30 cellular contexts compared by ENCODE assay signal in genomic region chr21:28818663-28819278, GRCh38.
DNase-seq lines count a peak whose midpoint lies in the region; ATAC-seq, FAIRE-seq and TF ChIP-seq lines count a peak whose summit lies in the region.
"Had no signal": no experiment of that assay in that cellular context is flagged by ENCODE, and none has a peak within 500 bp of the region (broad histone marks: within the 10 kb centered on the region; RNA-seq: fewer than 3 reads in every experiment).

No MANE protein-coding gene starts in this region.

- H3K27ac ChIP-seq in ascending aorta (peak overlapping the region; percentile 20 to 60), smooth muscle cell (ENCODE audit: low read depth) (peak overlapping the region; percentile 69)
- H3K27ac ChIP-seq in CD4-positive, alpha-beta T cell (ENCODE audit: low read depth, low read length), result no peak overlapping the region
- H3K27ac ChIP-seq: foreskin keratinocyte, HL-60, ovary, right lobe of liver had no signal

- no peak overlapping the region for H3K27ac Mint-ChIP-seq in CD4-positive, alpha-beta T cell
- H3K27ac Mint-ChIP-seq: activated B cell treated with CpG ODN at 0.5 μM for 24 hours; activated CD8-positive, alpha-beta T cell treated with anti-CD3 and anti-CD28 coated beads, Interleukin-2, amount 10 ng/mL, durations not matched to agents 7 days and 5 days; naive B cell; T-helper 2 cell treated with Interferon-gamma antibody and Interleukin-4, amounts not matched to agents 5 μg/mL and 100 μg/mL, for 36 hours had no signal

- CTCF ChIA-PET in CD4-positive, alpha-beta T cell (lab: Charles Lee), result interaction anchor here (0.6 kb wide), 1 partner anchor 288 kb away, joined by 3 read pairs; no protein-coding TSS in a partner anchor

- H3K4me1 ChIP-seq in ascending aorta (peaks cover 6 to 36% of the 10 kb centered on the region in 2 donors), smooth muscle cell (ENCODE audit: low read depth) (no peaks in the 10 kb centered on the region), HAP-1 (no peaks in the 10 kb centered on the region)

- H3K27me3 ChIP-seq in ascending aorta (no peaks in the 10 kb centered on the region), smooth muscle cell (ENCODE audit: low read depth) (no peaks in the 10 kb centered on the region), HAP-1 (ENCODE audit: low read depth) (no peaks in the 10 kb centered on the region)
- no peaks in the 10 kb centered on the region for H3K27me3 ChIP-seq in CD4-positive, alpha-beta T cell (ENCODE audit: control insufficient read depth, insufficient read depth, low read length)
- H3K27me3 ChIP-seq: foreskin keratinocyte, ovary, right lobe of liver, tibial nerve had no signal

- H3F3A ChIP-seq in smooth muscle cell (ENCODE audit: low read depth), result no peaks in the 10 kb centered on the region

- intact Hi-C loops in ascending aorta (cut with DNase I), result no loop called here
- intact Hi-C loops in CD4-positive, alpha-beta T cell (cut with DNase I, micrococcal nuclease), result no loop called here

- WGBS in smooth muscle cell (ENCODE audit: low lambda C conversion rate), result 27% methylated on average over 4 of the region's 4 CpGs

- H3K9me3 ChIP-seq in ascending aorta (no peaks in the 10 kb centered on the region), smooth muscle cell (replicated peaks; ENCODE audit: low read depth) (no peaks in the 10 kb centered on the region), HAP-1 (no peaks in the 10 kb centered on the region)
- H3K9me3 ChIP-seq in CD4-positive, alpha-beta T cell (ENCODE audit: control insufficient read depth, low read length), result no peaks in the 10 kb centered on the region
- H3K9me3 ChIP-seq: ovary, right lobe of liver had no signal

- peak overlapping the region; percentile 33 for H2AFZ ChIP-seq in smooth muscle cell (ENCODE audit: low read depth)

- H3K27me3 Mint-ChIP-seq in CD4-positive, alpha-beta T cell, result no peaks in the 10 kb centered on the region
- H3K27me3 Mint-ChIP-seq: activated B cell treated with CpG ODN at 0.5 μM for 24 hours; central memory CD8-positive, alpha-beta T cell; effector memory CD8-positive, alpha-beta T cell; naive B cell had no signal

- in situ Hi-C loops in KBM-7 (cut with MboI; ENCODE audit: low pct_unique_long_range_greater_than_20kb, low sequenced_read_pairs), result no loop called here
- in situ Hi-C loops in HAP-1 (cut with MboI; ENCODE audit: low sequenced_read_pairs), result no loop called here

- no peaks in the 10 kb centered on the region for H4K20me1 ChIP-seq in smooth muscle cell (ENCODE audit: low read depth)

- H3K4me1 Mint-ChIP-seq in CD4-positive, alpha-beta T cell (ENCODE audit: low read depth), result no peaks in the 10 kb centered on the region
- H3K4me1 Mint-ChIP-seq: activated B cell treated with CpG ODN at 0.5 μM for 24 hours, naive B cell had no signal

- H3K9me3 Mint-ChIP-seq in CD4-positive, alpha-beta T cell, result peaks cover 7% of the 10 kb centered on the region
- H3K9me3 Mint-ChIP-seq: effector memory CD8-positive, alpha-beta T cell; T-helper 2 cell treated with Interferon-gamma antibody and Interleukin-4, amounts not matched to agents 5 μg/mL and 100 μg/mL, for 36 hours had no signal

- TF ChIP-seq CTCF in ascending aorta (IDR thresholded peaks at IDR 0.05) (no peak), smooth muscle cell (IDR thresholded peaks at IDR 0.05; ENCODE audit: borderline replicate concordance, insufficient read depth, poor library complexity, severe bottlenecking) (no peak)
- no peak for TF ChIP-seq CTCF in CD4-positive, alpha-beta T cell (IDR thresholded peaks at IDR 0.05)

- peaks cover 39% of the 10 kb centered on the region for H3K36me3 Mint-ChIP-seq in CD4-positive, alpha-beta T cell (ENCODE audit: low read depth)

- no peaks in the 10 kb centered on the region for H3K36me3 ChIP-seq in ascending aorta
- no peaks in the 10 kb centered on the region for H3K36me3 ChIP-seq in smooth muscle cell (ENCODE audit: low read depth)
- H3K36me3 ChIP-seq in HAP-1 (replicated peaks), result no peaks in the 10 kb centered on the region
- H3K36me3 ChIP-seq: ovary, right lobe of liver had no signal

- POLR2A ChIA-PET in CD4-positive, alpha-beta T cell (lab: Charles Lee), result no interaction called here

- H3K9ac ChIP-seq in smooth muscle cell (ENCODE audit: low read depth), result no peak overlapping the region

- DNase-seq in ascending aorta (ENCODE audit: low spot score in 2 of 2) (no peak), fibroblast of the conjunctiva (ENCODE audit: low read depth) (peak; percentile 56), smooth muscle cell (lab: John Stamatoyannopoulos, UW; ENCODE audit: unreplicated experiment) (no peak), KBM-7 (no peak), HAP-1 (ENCODE audit: low spot score in 2 of 2) (no peak)
- DNase-seq in stimulated activated CD4-positive, alpha-beta T cell treated with anti-CD3 and anti-CD28 coated beads, Interleukin-1b, Interleukin-23, amount 100 ng/mL, for 48 hours, result no peak
- no peak for DNase-seq in CD4-positive, alpha-beta T cell
- DNase-seq: activated B cell treated with CpG ODN at 0.5 μM for 24 hours; activated CD8-positive, alpha-beta T cell treated with anti-CD3 and anti-CD28 coated beads, Interleukin-2, amount 10 ng/mL, durations not matched to agents 7 days and 5 days; activated naive CD4-positive, alpha-beta T cell; activated T-cell treated with anti-CD3 and anti-CD28 coated beads, Interleukin-2, amount 50 U/mL, for 1 hour; AML-193; amygdala; COR-L47; DND-41; effector memory CD8-positive, alpha-beta T cell; foreskin keratinocyte; kidney; naive B cell; NCI-H1417 treated with DMSO at 0.1 percent for 48 hours; NCI-H510A; ovary; right lobe of liver; stimulated activated naive CD4-positive, alpha-beta T cell treated with Interleukin-2 at 50 U/mL for 16 hours had no signal

- ATAC-seq in CD4-positive, alpha-beta T cell (ENCODE audit: poor library complexity), result no peak
- ATAC-seq: activated CD8-positive, alpha-beta T cell treated with anti-CD3 and anti-CD28 coated beads, Interleukin-2, amount 10 ng/mL, durations not matched to agents 7 days and 5 days; effector memory CD8-positive, alpha-beta T cell; foreskin keratinocyte; right lobe of liver had no signal

- no peaks in the 10 kb centered on the region for H3K79me2 ChIP-seq in smooth muscle cell (ENCODE audit: low read depth)

- no peak overlapping the region for H3K4me3 Mint-ChIP-seq in CD4-positive, alpha-beta T cell
- H3K4me3 Mint-ChIP-seq: activated B cell treated with CpG ODN at 0.5 μM for 24 hours; activated CD8-positive, alpha-beta T cell treated with anti-CD3 and anti-CD28 coated beads, Interleukin-2, amount 10 ng/mL, durations not matched to agents 7 days and 5 days; central memory CD8-positive, alpha-beta T cell; effector memory CD8-positive, alpha-beta T cell; naive B cell; T-helper 2 cell treated with Interferon-gamma antibody and Interleukin-4, amounts not matched to agents 5 μg/mL and 100 μg/mL, for 36 hours had no signal

- FAIRE-seq in G401.6 (lab: Jason Lieb, UNC), result peak; percentile 99
- FAIRE-seq: kidney, RCC 7860 had no signal

- no peak overlapping the region for H3K4me3 ChIP-seq in ascending aorta
- no peak overlapping the region for H3K4me3 ChIP-seq in smooth muscle cell
- H3K4me3 ChIP-seq in HAP-1, result no peak overlapping the region
- H3K4me3 ChIP-seq: ovary, right lobe of liver, tibial nerve had no signal

- peak overlapping the region; percentile 41 for H3K4me2 ChIP-seq in smooth muscle cell
